17 cellular contexts compared by ENCODE assay signal in genomic region chr7:130275826-130276291, GRCh38. TPM values are rescaled to one million over a fixed set of nuclear protein-coding genes. Genes with fewer than 3 reads are reported as not detected.
DNase-seq lines count a peak whose midpoint lies in the region; ATAC-seq, FAIRE-seq and TF ChIP-seq lines count a peak whose summit lies in the region.
"Had no signal": no experiment of that assay in that cellular context is flagged by ENCODE, and none has a peak within 500 bp of the region (broad histone marks: within the 10 kb centered on the region; RNA-seq: fewer than 3 reads in every experiment).

No MANE protein-coding gene starts in this region.

- H3K9me3 ChIP-seq in SJCRH30 (replicated peaks) (no peaks in the 10 kb centered on the region), subcutaneous abdominal adipose tissue (ENCODE audit: control insufficient read depth in 5 of 5, low read length in 5 of 5) (no peaks in the 10 kb centered on the region)

- H3K4me1 ChIP-seq in SJCRH30 (peaks cover 56% of the 10 kb centered on the region), subcutaneous abdominal adipose tissue (ENCODE audit: control insufficient read depth in 5 of 5, insufficient read depth in 5 of 5, low read length in 5 of 5) (peaks cover 13 to 81% (median 58%) of the 10 kb centered on the region in 5 donors)
- H3K4me1 ChIP-seq: parathyroid adenoma had no signal

- TF ChIP-seq CTCF in glutamatergic neuron (IDR thresholded peaks at IDR 0.05; ENCODE audit: partially characterized antibody, unreplicated experiment), result no peak

- peak overlapping the region; percentile 55 for H3K4me3 ChIP-seq in SJCRH30
- no peak overlapping the region for H3K4me3 ChIP-seq in subcutaneous abdominal adipose tissue (ENCODE audit: low read depth in 1 of 5, low read length in 5 of 5)

- H3K36me3 ChIP-seq in SJCRH30, result no peaks in the 10 kb centered on the region
- no peaks in the 10 kb centered on the region for H3K36me3 ChIP-seq in subcutaneous abdominal adipose tissue (ENCODE audit: control insufficient read depth in 5 of 5, insufficient read depth in 5 of 5, low read length in 5 of 5)

- DNase-seq in activated naive CD8-positive, alpha-beta T cell treated with anti-CD3 and anti-CD28 coated beads for 36 hours, result no peak
- DNase-seq in activated naive CD8-positive, alpha-beta T cell treated with anti-CD3 and anti-CD28 coated beads, Interleukin-2, amount 50 U/mL, for 24 hours, result no peak
- DNase-seq in SJCRH30, result no peak
- DNase-seq in glutamatergic neuron, result no peak
- DNase-seq in GM12891 (ENCODE audit: insufficient read length, low spot score), result no peak
- no peak for DNase-seq in LoVo (ENCODE audit: low spot score)
- DNase-seq: activated gamma-delta T cell treated with Interleukin-2 at 50 U/mL for 16 hours; effector memory CD8-positive, alpha-beta T cell; foreskin fibroblast; Kasumi-1 had no signal

- peak overlapping the region; percentile 40 for H3K27ac Mint-ChIP-seq in activated naive CD8-positive, alpha-beta T cell treated with anti-CD3 and anti-CD28 coated beads for 36 hours
- H3K27ac Mint-ChIP-seq in activated naive CD8-positive, alpha-beta T cell treated with anti-CD3 and anti-CD28 coated beads, Interleukin-2, amount 50 U/mL, for 24 hours, result no peak overlapping the region
- peak overlapping the region; percentile 96 for H3K27ac Mint-ChIP-seq in glutamatergic neuron (ENCODE audit: unreplicated experiment)
- no peak overlapping the region for H3K27ac Mint-ChIP-seq in stimulated activated memory B cell treated with anti-CD40 and anti-IgM and Interleukin-4, amounts not matched to agents 10 μg/mL and 1 μg/mL and 100 μg/mL, for 72 hours
- H3K27ac Mint-ChIP-seq: effector memory CD8-positive, alpha-beta T cell had no signal

- peak overlapping the region in 2 of 5 donors; percentile 33 to 45 for H3K9ac ChIP-seq in subcutaneous abdominal adipose tissue (ENCODE audit: low read length in 5 of 5)
- H3K9ac ChIP-seq: parathyroid adenoma had no signal

- H3K27me3 ChIP-seq in SJCRH30, result no peaks in the 10 kb centered on the region
- H3K27me3 ChIP-seq in subcutaneous abdominal adipose tissue (ENCODE audit: control insufficient read depth in 5 of 5, insufficient read depth in 4 of 5, low read length in 5 of 5), result peaks cover 0 to 3% (median 0%) of the 10 kb centered on the region in 5 donors

- peaks cover 6% of the 10 kb centered on the region for H3K27me3 Mint-ChIP-seq in activated naive CD8-positive, alpha-beta T cell treated with anti-CD3 and anti-CD28 coated beads for 36 hours
- H3K27me3 Mint-ChIP-seq in activated naive CD8-positive, alpha-beta T cell treated with anti-CD3 and anti-CD28 coated beads, Interleukin-2, amount 50 U/mL, for 24 hours, result peaks cover 11% of the 10 kb centered on the region
- H3K27me3 Mint-ChIP-seq in glutamatergic neuron (ENCODE audit: unreplicated experiment), result peaks cover 6% of the 10 kb centered on the region
- peaks cover 70% of the 10 kb centered on the region for H3K27me3 Mint-ChIP-seq in stimulated activated memory B cell treated with anti-CD40 and anti-IgM and Interleukin-4, amounts not matched to agents 10 μg/mL and 1 μg/mL and 100 μg/mL, for 72 hours

- FAIRE-seq in GM12891 (lab: Jason Lieb, UNC), result no peak

- no peak for TF ChIP-seq POLR2A in GM12891 (IDR thresholded peaks at IDR 0.05; ENCODE audit: low read depth, low read length)

- no peak overlapping the region for H3K4me3 Mint-ChIP-seq in activated naive CD8-positive, alpha-beta T cell treated with anti-CD3 and anti-CD28 coated beads for 36 hours
- H3K4me3 Mint-ChIP-seq in activated naive CD8-positive, alpha-beta T cell treated with anti-CD3 and anti-CD28 coated beads, Interleukin-2, amount 50 U/mL, for 24 hours, result no peak overlapping the region
- peak overlapping the region; percentile 73 for H3K4me3 Mint-ChIP-seq in glutamatergic neuron (ENCODE audit: unreplicated experiment)
- no peak overlapping the region for H3K4me3 Mint-ChIP-seq in stimulated activated memory B cell treated with anti-CD40 and anti-IgM and Interleukin-4, amounts not matched to agents 10 μg/mL and 1 μg/mL and 100 μg/mL, for 72 hours
- H3K4me3 Mint-ChIP-seq: central memory CD8-positive, alpha-beta T cell; effector memory CD8-positive, alpha-beta T cell had no signal

- H3K27ac ChIP-seq in SJCRH30 (peak overlapping the region; percentile 98), subcutaneous abdominal adipose tissue (ENCODE audit: low read depth, low read length) (peak overlapping the region; percentile 97)
- H3K27ac ChIP-seq: parathyroid adenoma, VCaP had no signal

- H3K4me1 Mint-ChIP-seq in activated naive CD8-positive, alpha-beta T cell treated with anti-CD3 and anti-CD28 coated beads for 36 hours, result peaks cover 21% of the 10 kb centered on the region
- peaks cover 22% of the 10 kb centered on the region for H3K4me1 Mint-ChIP-seq in activated naive CD8-positive, alpha-beta T cell treated with anti-CD3 and anti-CD28 coated beads, Interleukin-2, amount 50 U/mL, for 24 hours
- H3K4me1 Mint-ChIP-seq in glutamatergic neuron (ENCODE audit: low read depth, unreplicated experiment), result peaks cover 58% of the 10 kb centered on the region
- no peaks in the 10 kb centered on the region for H3K4me1 Mint-ChIP-seq in stimulated activated memory B cell treated with anti-CD40 and anti-IgM and Interleukin-4, amounts not matched to agents 10 μg/mL and 1 μg/mL and 100 μg/mL, for 72 hours
- H3K4me1 Mint-ChIP-seq: central memory CD8-positive, alpha-beta T cell had no signal

- no peaks in the 10 kb centered on the region for H3K9me3 Mint-ChIP-seq in activated naive CD8-positive, alpha-beta T cell treated with anti-CD3 and anti-CD28 coated beads for 36 hours
- no peaks in the 10 kb centered on the region for H3K9me3 Mint-ChIP-seq in activated naive CD8-positive, alpha-beta T cell treated with anti-CD3 and anti-CD28 coated beads, Interleukin-2, amount 50 U/mL, for 24 hours
- peaks cover 16% of the 10 kb centered on the region for H3K9me3 Mint-ChIP-seq in glutamatergic neuron (ENCODE audit: unreplicated experiment)
- no peaks in the 10 kb centered on the region for H3K9me3 Mint-ChIP-seq in stimulated activated memory B cell treated with anti-CD40 and anti-IgM and Interleukin-4, amounts not matched to agents 10 μg/mL and 1 μg/mL and 100 μg/mL, for 72 hours
- H3K9me3 Mint-ChIP-seq: central memory CD8-positive, alpha-beta T cell; effector memory CD8-positive, alpha-beta T cell had no signal

- H3K36me3 Mint-ChIP-seq in activated naive CD8-positive, alpha-beta T cell treated with anti-CD3 and anti-CD28 coated beads for 36 hours, result no peaks in the 10 kb centered on the region
- H3K36me3 Mint-ChIP-seq in activated naive CD8-positive, alpha-beta T cell treated with anti-CD3 and anti-CD28 coated beads, Interleukin-2, amount 50 U/mL, for 24 hours (ENCODE audit: low read depth), result no peaks in the 10 kb centered on the region
- no peaks in the 10 kb centered on the region for H3K36me3 Mint-ChIP-seq in glutamatergic neuron (ENCODE audit: unreplicated experiment)
- no peaks in the 10 kb centered on the region for H3K36me3 Mint-ChIP-seq in stimulated activated memory B cell treated with anti-CD40 and anti-IgM and Interleukin-4, amounts not matched to agents 10 μg/mL and 1 μg/mL and 100 μg/mL, for 72 hours

- no peak for ATAC-seq in activated naive CD8-positive, alpha-beta T cell treated with anti-CD3 and anti-CD28 coated beads, Interleukin-2, amount 50 U/mL, for 24 hours
- ATAC-seq in stimulated activated memory B cell treated with anti-CD40 and anti-IgM and Interleukin-4, amounts not matched to agents 10 μg/mL and 1 μg/mL and 100 μg/mL, for 72 hours, result no peak
- ATAC-seq: effector memory CD8-positive, alpha-beta T cell had no signal

TF ChIP-seq in GM12891, 5 proteins besides CTCF, POLR2A, EP300 and RAD21:
- TF ChIP-seq POLR2AphosphoS5 (IDR thresholded peaks at IDR 0.05; ENCODE audit: low read depth, low read length), result no peak
- TF ChIP-seq POU2F2 (IDR thresholded peaks at IDR 0.05; ENCODE audit: low read depth, low read length), result no peak
- TF ChIP-seq TAF1 (IDR thresholded peaks at IDR 0.05; ENCODE audit: low read depth, low read length), result no peak
- no peak for TF ChIP-seq SPI1 (IDR thresholded peaks at IDR 0.05; ENCODE audit: low read depth, low read length)
- no peak for TF ChIP-seq PAX5 (IDR thresholded peaks at IDR 0.05; ENCODE audit: insufficient read depth, low read length, severe bottlenecking)

RNA-seq across cellular contexts. Expression of gene CPA2, which starts 9.2 kb away (rescaled TPM):
- under 1 TPM in 1 of 2 experiments, not detected in 1; 0.16 TPM for total RNA-seq in activated naive CD8-positive, alpha-beta T cell treated with anti-CD3 and anti-CD28 coated beads for 36 hours
- total RNA-seq in SJCRH30 (2014; rRNA removed; shearing (Covaris generic)), result 1.9 and 2.0 TPM in 2 replicates
- not detected for total RNA-seq in glutamatergic neuron (ENCODE audit: unreplicated experiment)
- polyA plus RNA-seq in GM12891 (2012; ENCODE audit: low read depth, missing spikeins), result 2.7 TPM
- total RNA-seq: activated CD8-positive, alpha-beta memory T cell treated with anti-CD3 and anti-CD28 coated beads for 36 hours; temporal lobe had no signal

RNA-seq across cellular contexts. Expression of gene CPA4, which starts 17.1 kb away (rescaled TPM):
- not detected for total RNA-seq in activated naive CD8-positive, alpha-beta T cell treated with anti-CD3 and anti-CD28 coated beads for 36 hours
- 3.2 and 4.8 TPM in 2 replicates for total RNA-seq in SJCRH30 (2014; rRNA removed; shearing (Covaris generic))
- not detected for total RNA-seq in glutamatergic neuron (ENCODE audit: unreplicated experiment)
- 4.7 TPM for polyA plus RNA-seq in GM12891 (2012; ENCODE audit: low read depth, missing spikeins)
- total RNA-seq: activated CD8-positive, alpha-beta memory T cell treated with anti-CD3 and anti-CD28 coated beads for 36 hours; temporal lobe had no signal

Comparison
In these comparisons a context has a peak if more than half of its experiments do, and no peak if none do; other contexts are left out.
1. H3K27ac Mint-ChIP-seq: peak in activated naive CD8-positive, alpha-beta T cell treated with anti-CD3 and anti-CD28 coated beads for 36 hours (single experiment) and glutamatergic neuron (single experiment); none in activated naive CD8-positive, alpha-beta T cell treated with anti-CD3 and anti-CD28 coated beads, Interleukin-2, amount 50 U/mL, for 24 hours (single experiment) and stimulated activated memory B cell treated with anti-CD40 and anti-IgM and Interleukin-4, amounts not matched to agents 10 μg/mL and 1 μg/mL and 100 μg/mL, for 72 hours (single experiment).